35 cellular contexts compared by ENCODE assay signal in genomic region chr20:11173936-11174335, GRCh38.
"Had no signal": no experiment of that assay in that cellular context is flagged by ENCODE, and none has a peak within 500 bp of the region (broad histone marks: within the 10 kb centered on the region; RNA-seq: fewer than 3 reads in every experiment).

No MANE protein-coding gene starts in this region.

- ATAC-seq: activated CD8-positive, alpha-beta memory T cell treated with anti-CD3 and anti-CD28 coated beads, Interleukin-2, amount 10 ng/mL, durations not matched to agents 7 days and 5 days; activated naive CD8-positive, alpha-beta T cell treated with anti-CD3 and anti-CD28 coated beads, Interleukin-2, amount 50 U/mL, for 24 hours; Panc1 had no signal

- H3K27ac ChIP-seq: SJCRH30, VCaP had no signal

- H3K27ac Mint-ChIP-seq: activated B cell treated with CpG ODN at 0.5 μM for 24 hours; activated CD4-positive, alpha-beta memory T cell treated with anti-CD3 and anti-CD28 coated beads, Interleukin-2, amount 10 ng/mL, durations not matched to agents 7 days and 5 days; activated CD8-positive, alpha-beta memory T cell treated with anti-CD3 and anti-CD28 coated beads, Interleukin-2, amount 10 ng/mL, durations not matched to agents 7 days and 5 days; activated naive CD4-positive, alpha-beta T cell treated with anti-CD3 and anti-CD28 coated beads, Interleukin-2, amount 10 ng/mL, durations not matched to agents 7 days and 5 days; activated naive CD8-positive, alpha-beta T cell; activated naive CD8-positive, alpha-beta T cell treated with anti-CD3 and anti-CD28 coated beads, Interleukin-2, amount 50 U/mL, for 24 hours; brain had no signal

- FAIRE-seq: bronchial epithelial cell had no signal

- H3K9me3 ChIP-seq: SJCRH30, SK-N-SH had no signal

- H3K27me3 Mint-ChIP-seq: activated B cell treated with CpG ODN at 0.5 μM for 24 hours; activated CD4-positive, alpha-beta memory T cell treated with anti-CD3 and anti-CD28 coated beads, Interleukin-2, amount 10 ng/mL, durations not matched to agents 7 days and 5 days; activated CD8-positive, alpha-beta memory T cell treated with anti-CD3 and anti-CD28 coated beads, Interleukin-2, amount 10 ng/mL, durations not matched to agents 7 days and 5 days; activated naive CD4-positive, alpha-beta T cell treated with anti-CD3 and anti-CD28 coated beads, Interleukin-2, amount 10 ng/mL, durations not matched to agents 7 days and 5 days; activated naive CD8-positive, alpha-beta T cell; brain had no signal

- H3K36me3 Mint-ChIP-seq: activated CD8-positive, alpha-beta memory T cell treated with anti-CD3 and anti-CD28 coated beads, Interleukin-2, amount 10 ng/mL, durations not matched to agents 7 days and 5 days; activated naive CD4-positive, alpha-beta T cell treated with anti-CD3 and anti-CD28 coated beads, Interleukin-2, amount 10 ng/mL, durations not matched to agents 7 days and 5 days; activated naive CD8-positive, alpha-beta T cell; brain had no signal

- DNase-seq: activated B cell treated with CpG ODN at 0.5 μM for 24 hours; activated CD4-positive, alpha-beta memory T cell treated with anti-CD3 and anti-CD28 coated beads, Interleukin-2, amount 10 ng/mL, durations not matched to agents 7 days and 5 days; activated CD4-positive, alpha-beta T cell treated with anti-CD3 and anti-CD28 coated beads for 4 hours; activated CD4-positive, alpha-beta T cell treated with anti-CD3 and anti-CD28 coated beads, Interleukin-2, amount 50 U/mL, for 1 hour; activated CD4-positive, CD25-positive, alpha-beta regulatory T cell treated with anti-CD3 and anti-CD28 coated beads, Interleukin-2, amount 50 U/mL, for 72 hours; activated CD8-positive, alpha-beta memory T cell treated with anti-CD3 and anti-CD28 coated beads for 24 hours; activated CD8-positive, alpha-beta memory T cell treated with anti-CD3 and anti-CD28 coated beads, Interleukin-2, amount 10 ng/mL, durations not matched to agents 7 days and 5 days; activated CD8-positive, alpha-beta memory T cell treated with anti-CD3 and anti-CD28 coated beads, Interleukin-2, amount 50 U/mL, for 48 hours; activated effector memory CD4-positive, alpha-beta T cell treated with Interleukin-2 at 50 U/mL for 16 hours; activated naive CD4-positive, alpha-beta T cell treated with anti-CD3 and anti-CD28 coated beads, Interleukin-2, amount 10 ng/mL, durations not matched to agents 7 days and 5 days; activated naive CD8-positive, alpha-beta T cell treated with anti-CD3 and anti-CD28 coated beads, Interleukin-2, amount 50 U/mL, for 24 hours; activated T-cell treated with anti-CD3 and anti-CD28 coated beads, Interleukin-2, amount 50 U/mL, for 48 hours; amniotic stem cell; aorta; caudate nucleus; cerebellar nuclear complex; Kasumi-1; KG1; MM.1S; MV-4-11; NCI-H1436 treated with DMSO at 0.1 percent for 48 hours; NCI-H1694 treated with DMSO at 0.1 percent for 48 hours; NCI-H2029; NCI-H524 treated with DMSO at 0.1 percent for 48 hours; SHP77; SJCRH30; SK-N-SH; T-helper 1 cell; T-helper 2 cell; T-helper 9 cell had no signal

- H3K36me3 ChIP-seq: SJCRH30 had no signal

- H3K4me1 Mint-ChIP-seq: activated B cell treated with CpG ODN at 0.5 μM for 24 hours; activated CD4-positive, alpha-beta memory T cell treated with anti-CD3 and anti-CD28 coated beads, Interleukin-2, amount 10 ng/mL, durations not matched to agents 7 days and 5 days; activated CD8-positive, alpha-beta memory T cell treated with anti-CD3 and anti-CD28 coated beads, Interleukin-2, amount 10 ng/mL, durations not matched to agents 7 days and 5 days; activated naive CD4-positive, alpha-beta T cell treated with anti-CD3 and anti-CD28 coated beads, Interleukin-2, amount 10 ng/mL, durations not matched to agents 7 days and 5 days; activated naive CD8-positive, alpha-beta T cell treated with anti-CD3 and anti-CD28 coated beads, Interleukin-2, amount 50 U/mL, for 24 hours had no signal

- H3K4me3 ChIP-seq: SJCRH30 had no signal

- H3K9me2 ChIP-seq: SK-N-SH had no signal

- H3K4me3 Mint-ChIP-seq: activated B cell treated with CpG ODN at 0.5 μM for 24 hours; activated CD4-positive, alpha-beta memory T cell treated with anti-CD3 and anti-CD28 coated beads, Interleukin-2, amount 10 ng/mL, durations not matched to agents 7 days and 5 days; activated CD8-positive, alpha-beta memory T cell treated with anti-CD3 and anti-CD28 coated beads, Interleukin-2, amount 10 ng/mL, durations not matched to agents 7 days and 5 days; activated naive CD4-positive, alpha-beta T cell treated with anti-CD3 and anti-CD28 coated beads, Interleukin-2, amount 10 ng/mL, durations not matched to agents 7 days and 5 days; activated naive CD8-positive, alpha-beta T cell; activated naive CD8-positive, alpha-beta T cell treated with anti-CD3 and anti-CD28 coated beads, Interleukin-2, amount 50 U/mL, for 24 hours; brain had no signal

- H3K4me2 ChIP-seq: SK-N-SH had no signal

- H3K9ac ChIP-seq: SK-N-SH had no signal

- H3K9me3 Mint-ChIP-seq: activated B cell treated with CpG ODN at 0.5 μM for 24 hours; activated CD4-positive, alpha-beta memory T cell treated with anti-CD3 and anti-CD28 coated beads, Interleukin-2, amount 10 ng/mL, durations not matched to agents 7 days and 5 days; activated naive CD8-positive, alpha-beta T cell treated with anti-CD3 and anti-CD28 coated beads, Interleukin-2, amount 50 U/mL, for 24 hours; brain had no signal
